ENCODE assay signal across 31 cellular contexts in the genomic region with DNA sequence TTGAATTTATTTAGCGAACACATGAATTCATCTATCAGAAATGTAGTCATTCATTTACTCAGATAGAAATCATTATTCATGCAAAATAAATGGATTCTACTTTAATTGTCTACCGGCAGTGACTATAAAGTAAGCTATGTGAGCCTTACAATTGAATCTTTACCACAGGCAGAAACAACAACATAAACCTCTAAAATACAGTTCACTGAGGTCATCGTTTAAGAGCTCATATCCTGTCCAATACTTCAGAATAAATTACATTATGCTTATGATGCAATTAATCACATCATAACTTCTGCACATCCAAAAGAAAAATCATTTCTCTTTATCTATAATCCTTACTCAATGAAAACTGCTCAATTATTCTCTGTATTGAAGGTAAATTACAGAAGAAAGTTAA.
DNase-seq lines count a peak whose midpoint lies in the region; ATAC-seq, FAIRE-seq and TF ChIP-seq lines count a peak whose summit lies in the region.
"Had no signal": no experiment of that assay in that cellular context is flagged by ENCODE, and none has a peak within 500 bp of the region (broad histone marks: within the 10 kb centered on the region; RNA-seq: fewer than 3 reads in every experiment).

No MANE protein-coding gene starts in this region.

- H3K9me1 ChIP-seq in IMR-90 (ENCODE audit: insufficient read depth, low read length) (no peaks in the 10 kb centered on the region), keratinocyte (ENCODE audit: control insufficient read depth, extremely low read depth, insufficient read depth, low read length) (no peaks in the 10 kb centered on the region)

- H3K9ac ChIP-seq in IMR-90 (ENCODE audit: low read depth, low read length) = no peak overlapping the region
- H3K9ac ChIP-seq in keratinocyte (ENCODE audit: control insufficient read depth, extremely low read depth, insufficient read depth, low read length) = no peak overlapping the region
- H3K9ac ChIP-seq: BLaER1 had no signal

- H2BK15ac ChIP-seq in IMR-90 (ENCODE audit: low read depth, low read length) = no peak overlapping the region

- intact Hi-C loops in A673 (cut with micrococcal nuclease; ENCODE audit: unreplicated experiment) = no loop called here
- intact Hi-C loops in IMR-90 (cut with micrococcal nuclease) = loop anchor here (5.0 kb wide), 2 partner anchors 88 to 178 kb away; no protein-coding TSS in a partner anchor
- intact Hi-C loops in activated CD4-positive, alpha-beta T cell treated with anti-CD3 and anti-CD28 coated beads, Interleukin-2, amount 10 ng/mL, durations not matched to agents 24 days and 14 days (cut with micrococcal nuclease) = no loop called here
- intact Hi-C loops in pancreas (cut with DNase I) = no loop called here

- POLR2A ChIA-PET in A673 (lab: Charles Lee; ENCODE audit: low non-redundant PET) = no interaction called here
- POLR2A ChIA-PET in IMR-90 (lab: Charles Lee; ENCODE audit: unreplicated experiment) = no interaction called here

- no peaks in the 10 kb centered on the region for H3K79me2 ChIP-seq in keratinocyte (ENCODE audit: control insufficient read depth, insufficient read depth, low read length)

- no peak overlapping the region for H4K8ac ChIP-seq in IMR-90 (ENCODE audit: low read depth in 2 of 2, low read length in 2 of 2)

- no peak overlapping the region for H3K4me3 Mint-ChIP-seq in glutamatergic neuron (ENCODE audit: unreplicated experiment)
- no peak overlapping the region for H3K4me3 Mint-ChIP-seq in activated CD4-positive, alpha-beta T cell treated with anti-CD3 and anti-CD28 coated beads, Interleukin-2, amount 10 ng/mL, durations not matched to agents 24 days and 14 days
- H3K4me3 Mint-ChIP-seq: H9; immature natural killer cell; naive thymus-derived CD8-positive, alpha-beta T cell had no signal

- BruUV-seq in A673 (replicated peaks; lab: Mats Ljungman, UMichigan) = no TSS peak
- BruUV-seq in IMR-90 (replicated peaks; lab: Mats Ljungman, UMichigan) = no TSS peak

- H2AK5ac ChIP-seq in IMR-90 (ENCODE audit: low read depth, low read length) = no peak overlapping the region

- H2BK20ac ChIP-seq in IMR-90 (ENCODE audit: low read depth, low read length) = no peak overlapping the region

- TF ChIP-seq POLR2A in IMR-90 (IDR thresholded peaks at IDR 0.05; ENCODE audit: low read depth, low read length) = no peak

- no peak for TF ChIP-seq RAD21 in IMR-90 (IDR thresholded peaks at IDR 0.05; ENCODE audit: low read length)

- no peak overlapping the region for H4K5ac ChIP-seq in IMR-90 (ENCODE audit: low read depth, low read length)

- no peak overlapping the region for H2AK9ac ChIP-seq in IMR-90 (replicated peaks; ENCODE audit: low read depth, low read length, poor library complexity)

- H3K56ac ChIP-seq in IMR-90 (ENCODE audit: extremely low read depth, insufficient read depth, low read length) = no peak overlapping the region

- H3K4me1 ChIP-seq in A673 (ENCODE audit: insufficient read depth, low read length, poor library complexity, severe bottlenecking) (peaks cover 6% of the 10 kb centered on the region), IMR-90 (ENCODE audit: control insufficient read depth, insufficient read depth, low read length) (no peaks in the 10 kb centered on the region), keratinocyte (ENCODE audit: control insufficient read depth, extremely low read depth, insufficient read depth, low read length) (peaks cover 13% of the 10 kb centered on the region), pancreas (no peaks in the 10 kb centered on the region)
- H3K4me1 ChIP-seq: adrenal gland, BLaER1, breast epithelium, tibial artery had no signal

- no peaks in the 10 kb centered on the region for H3K4me1 Mint-ChIP-seq in glutamatergic neuron (ENCODE audit: low read depth, unreplicated experiment)
- no peaks in the 10 kb centered on the region for H3K4me1 Mint-ChIP-seq in activated CD4-positive, alpha-beta T cell treated with anti-CD3 and anti-CD28 coated beads, Interleukin-2, amount 10 ng/mL, durations not matched to agents 24 days and 14 days
- H3K4me1 Mint-ChIP-seq: immature natural killer cell; naive thymus-derived CD8-positive, alpha-beta T cell had no signal

- H3K36me3 Mint-ChIP-seq in glutamatergic neuron (ENCODE audit: unreplicated experiment) = no peaks in the 10 kb centered on the region
- H3K36me3 Mint-ChIP-seq in activated CD4-positive, alpha-beta T cell treated with anti-CD3 and anti-CD28 coated beads, Interleukin-2, amount 10 ng/mL, durations not matched to agents 24 days and 14 days (ENCODE audit: low read depth) = no peaks in the 10 kb centered on the region

- no CpG with 5 or more reads among the region's 3 CpGs for WGBS in IMR-90 (ENCODE audit: extremely low coverage in 2 of 2, insufficient read length in 1 of 2), 2 experiments
- 82 to 87% methylated on average over 3 of the region's 3 CpGs for WGBS in pancreas, 2 donors

- no peak overlapping the region for H3K14ac ChIP-seq in IMR-90 (replicated peaks; ENCODE audit: low read depth, low read length)

- H3K9me3 Mint-ChIP-seq in glutamatergic neuron (ENCODE audit: unreplicated experiment) = no peaks in the 10 kb centered on the region
- peaks cover 4% of the 10 kb centered on the region for H3K9me3 Mint-ChIP-seq in activated CD4-positive, alpha-beta T cell treated with anti-CD3 and anti-CD28 coated beads, Interleukin-2, amount 10 ng/mL, durations not matched to agents 24 days and 14 days

- no peak overlapping the region for H3K4ac ChIP-seq in IMR-90 (ENCODE audit: low read depth, low read length)

- ATAC-seq in IMR-90 (ENCODE audit: low read depth) (no peak), pancreas (no peak)
- ATAC-seq: naive thymus-derived CD8-positive, alpha-beta T cell had no signal

- no peak overlapping the region for H3K27ac ChIP-seq in A673 (ENCODE audit: low read depth, low read length, poor library complexity, severe bottlenecking)
- H3K27ac ChIP-seq in IMR-90 (ENCODE audit: insufficient read depth, low read length) = no peak overlapping the region
- H3K27ac ChIP-seq in keratinocyte (ENCODE audit: control insufficient read depth, insufficient read depth, low read length) = no peak overlapping the region
- no peak overlapping the region for H3K27ac ChIP-seq in pancreas
- H3K27ac ChIP-seq: adrenal gland, BLaER1, breast epithelium, tibial artery had no signal

- no peaks in the 10 kb centered on the region for H3K27me3 ChIP-seq in A673 (replicated peaks; ENCODE audit: insufficient read depth, low read depth, low read length, poor library complexity)
- no peaks in the 10 kb centered on the region for H3K27me3 ChIP-seq in IMR-90 (ENCODE audit: control insufficient read depth, insufficient read depth, low read length)
- H3K27me3 ChIP-seq in bronchial epithelial cell (ENCODE audit: control insufficient read depth, insufficient read depth, low read length) = no peaks in the 10 kb centered on the region
- H3K27me3 ChIP-seq in keratinocyte (ENCODE audit: control insufficient read depth, extremely low read depth, insufficient read depth, low read length) = no peaks in the 10 kb centered on the region
- no peaks in the 10 kb centered on the region for H3K27me3 ChIP-seq in pancreas
- H3K27me3 ChIP-seq: adrenal gland, BLaER1, breast epithelium, MG63, tibial artery had no signal

- no peak overlapping the region for H2BK120ac ChIP-seq in IMR-90 (ENCODE audit: low read depth, low read length)

- H3K18ac ChIP-seq in IMR-90 (ENCODE audit: low read depth, low read length) = no peak overlapping the region

- H3K4me2 ChIP-seq in IMR-90 (ENCODE audit: low read depth, low read length) (no peak overlapping the region), keratinocyte (ENCODE audit: control insufficient read depth, extremely low read depth, insufficient read depth, low read depth, low read length) (peak overlapping the region; percentile 17)
- H3K4me2 ChIP-seq: BLaER1 had no signal

- H3K36me3 ChIP-seq in A673 (ENCODE audit: insufficient read depth, low read length, poor library complexity, severe bottlenecking) (no peaks in the 10 kb centered on the region), IMR-90 (ENCODE audit: control insufficient read depth, insufficient read depth, low read length) (no peaks in the 10 kb centered on the region), bronchial epithelial cell (ENCODE audit: control insufficient read depth, insufficient read depth, low read length) (no peaks in the 10 kb centered on the region), keratinocyte (ENCODE audit: control insufficient read depth in 2 of 2, extremely low read depth in 1 of 2, insufficient read depth in 2 of 2, low read length in 2 of 2) (no peaks in the 10 kb centered on the region), pancreas (no peaks in the 10 kb centered on the region)
- H3K36me3 ChIP-seq: adrenal gland, BLaER1, breast epithelium, MG63, tibial artery had no signal

- H3K27ac Mint-ChIP-seq in glutamatergic neuron (ENCODE audit: unreplicated experiment) = no peak overlapping the region
- H3K27ac Mint-ChIP-seq in activated CD4-positive, alpha-beta T cell treated with anti-CD3 and anti-CD28 coated beads, Interleukin-2, amount 10 ng/mL, durations not matched to agents 24 days and 14 days = no peak overlapping the region
- H3K27ac Mint-ChIP-seq: H9; immature natural killer cell; naive thymus-derived CD8-positive, alpha-beta T cell had no signal

- H3K79me1 ChIP-seq in IMR-90 (ENCODE audit: low read depth in 1 of 2, low read length in 2 of 2) = no peaks in the 10 kb centered on the region

- DNase-seq in A673 (ENCODE audit: low spot score) = peak; percentile 7
- no peak for DNase-seq in IMR-90
- peak; percentile 66 for DNase-seq in bronchial epithelial cell (ENCODE audit: low read depth)
- peak; percentile 45 for DNase-seq in keratinocyte (ENCODE audit: low read depth, low spot score)
- DNase-seq in glutamatergic neuron = no peak
- no peak for DNase-seq in activated CD4-positive, alpha-beta T cell treated with anti-CD3 and anti-CD28 coated beads, Interleukin-2, amount 10 ng/mL, durations not matched to agents 24 days and 14 days
- DNase-seq in pancreas = no peak
- no peak for DNase-seq in urothelium cell line (ENCODE audit: low spot score)
- DNase-seq: ACHN; activated CD4-positive, alpha-beta T cell treated with anti-CD3 and anti-CD28 coated beads, Interleukin-2, amount 50 U/mL, for 1 hour; activated naive CD4-positive, alpha-beta T cell; activated T-cell treated with anti-CD3 and anti-CD28 coated beads, Interleukin-2, amount 50 U/mL, for 48 hours; adrenal gland; effector CD4-positive, alpha-beta T cell; foreskin melanocyte; H9; hypothalamus; immature natural killer cell; MG63; naive thymus-derived CD8-positive, alpha-beta T cell; NCI-H1417; NCI-H2107; NCI-H446; occipital lobe; retina; SHP77; SW 1271; T-helper 9 cell; tibial artery had no signal

- H3K4me3 ChIP-seq in A673 (ENCODE audit: low read depth, low read length, poor library complexity, severe bottlenecking) (no peak overlapping the region), IMR-90 (ENCODE audit: insufficient read depth, low read depth, low read length) (no peak overlapping the region), bronchial epithelial cell (ENCODE audit: low read depth, low read length) (no peak overlapping the region), keratinocyte (ENCODE audit: control insufficient read depth in 2 of 3, extremely low read depth in 1 of 3, insufficient read depth in 2 of 3, low read depth in 1 of 3, low read length in 3 of 3) (no peak overlapping the region), pancreas (no peak overlapping the region)
- H3K4me3 ChIP-seq: adrenal gland, BLaER1, breast epithelium, MG63, tibial artery had no signal

- H2BK5ac ChIP-seq in IMR-90 (ENCODE audit: low read depth, low read length, poor library complexity, severe bottlenecking) = no peak overlapping the region

- H3K23ac ChIP-seq in IMR-90 (ENCODE audit: low read depth, low read length) = no peak overlapping the region

- CTCF ChIA-PET in A673 (lab: Charles Lee) = no interaction called here
- CTCF ChIA-PET in IMR-90 (lab: Yijun Ruan, JAX) = no interaction called here

- H4K91ac ChIP-seq in IMR-90 (ENCODE audit: insufficient read depth, low read depth, low read length) = no peak overlapping the region

- TF ChIP-seq CTCF in A673 (conservative IDR thresholded peaks at IDR 0.05; ENCODE audit: low read depth, low read length) (no peak), IMR-90 (conservative IDR thresholded peaks at IDR 0.05; ENCODE audit: low read depth, low read length) (no peak), bronchial epithelial cell (IDR thresholded peaks at IDR 0.05; ENCODE audit: insufficient read depth, low read length, severe bottlenecking) (no peak), keratinocyte (optimal IDR thresholded peaks at IDR 0.05 in 1 of 3, IDR thresholded peaks at IDR 0.05 in 1 of 3, conservative IDR thresholded peaks at IDR 0.05 in 1 of 3; ENCODE audit: extremely low read depth in 1 of 3, insufficient read depth in 2 of 3, low read length in 3 of 3) (no peak), glutamatergic neuron (IDR thresholded peaks at IDR 0.05; ENCODE audit: partially characterized antibody, unreplicated experiment) (no peak), pancreas (IDR thresholded peaks at IDR 0.05) (no peak)

- FAIRE-seq in bronchial epithelial cell (lab: Jason Lieb, UNC) (no peak), keratinocyte (lab: Jason Lieb, UNC) (peak; percentile 76), pancreas (lab: Jason Lieb, UNC) (no peak), urothelium cell line (lab: Jason Lieb, UNC) (no peak)

- H4K20me1 ChIP-seq in IMR-90 (ENCODE audit: insufficient read depth, low read length) (no peaks in the 10 kb centered on the region), keratinocyte (ENCODE audit: control insufficient read depth, extremely low read depth, insufficient read depth, low read length) (no peaks in the 10 kb centered on the region)
- H4K20me1 ChIP-seq: BLaER1 had no signal

- H2AFZ ChIP-seq in IMR-90 (replicated peaks; ENCODE audit: low read length, poor library complexity) (no peak overlapping the region), keratinocyte (ENCODE audit: control insufficient read depth, low read length) (no peak overlapping the region)

- peaks cover 1% of the 10 kb centered on the region for H3K27me3 Mint-ChIP-seq in glutamatergic neuron (ENCODE audit: unreplicated experiment)
- no peaks in the 10 kb centered on the region for H3K27me3 Mint-ChIP-seq in activated CD4-positive, alpha-beta T cell treated with anti-CD3 and anti-CD28 coated beads, Interleukin-2, amount 10 ng/mL, durations not matched to agents 24 days and 14 days

- in situ Hi-C loops in IMR-90 (cut with MboI; ENCODE audit: low sequenced_read_pairs) = no loop called here

- dilution Hi-C loops in IMR-90 (cut with HindIII; ENCODE audit: low sequenced_read_pairs, unreplicated experiment) (no loop called here), keratinocyte (cut with MboI; ENCODE audit: extremely low pct_ligation_motif_present, low sequenced_read_pairs) (no loop called here)

- H3K9me3 ChIP-seq in A673 (ENCODE audit: low read depth, low read length, poor library complexity, severe bottlenecking) = no peaks in the 10 kb centered on the region
- no peaks in the 10 kb centered on the region for H3K9me3 ChIP-seq in IMR-90 (ENCODE audit: control insufficient read depth, insufficient read depth, low read length)
- no peaks in the 10 kb centered on the region for H3K9me3 ChIP-seq in keratinocyte (ENCODE audit: control insufficient read depth, low read depth, low read length)
- no peaks in the 10 kb centered on the region for H3K9me3 ChIP-seq in pancreas
- H3K9me3 ChIP-seq: adrenal gland, BLaER1, breast epithelium, MG63, tibial artery had no signal

Comparison
In these comparisons a context has a peak if more than half of its experiments do, and no peak if none do; other contexts are left out.
1. DNase-seq: peak in A673 (single experiment), bronchial epithelial cell (single experiment) and keratinocyte (single experiment); none in IMR-90 (single experiment), glutamatergic neuron (single experiment), activated CD4-positive, alpha-beta T cell treated with anti-CD3 and anti-CD28 coated beads, Interleukin-2, amount 10 ng/mL, durations not matched to agents 24 days and 14 days (single experiment), pancreas (0 of 6) and urothelium cell line (single experiment).